ENCODE assay signal across 8 cellular contexts in the genomic region with DNA sequence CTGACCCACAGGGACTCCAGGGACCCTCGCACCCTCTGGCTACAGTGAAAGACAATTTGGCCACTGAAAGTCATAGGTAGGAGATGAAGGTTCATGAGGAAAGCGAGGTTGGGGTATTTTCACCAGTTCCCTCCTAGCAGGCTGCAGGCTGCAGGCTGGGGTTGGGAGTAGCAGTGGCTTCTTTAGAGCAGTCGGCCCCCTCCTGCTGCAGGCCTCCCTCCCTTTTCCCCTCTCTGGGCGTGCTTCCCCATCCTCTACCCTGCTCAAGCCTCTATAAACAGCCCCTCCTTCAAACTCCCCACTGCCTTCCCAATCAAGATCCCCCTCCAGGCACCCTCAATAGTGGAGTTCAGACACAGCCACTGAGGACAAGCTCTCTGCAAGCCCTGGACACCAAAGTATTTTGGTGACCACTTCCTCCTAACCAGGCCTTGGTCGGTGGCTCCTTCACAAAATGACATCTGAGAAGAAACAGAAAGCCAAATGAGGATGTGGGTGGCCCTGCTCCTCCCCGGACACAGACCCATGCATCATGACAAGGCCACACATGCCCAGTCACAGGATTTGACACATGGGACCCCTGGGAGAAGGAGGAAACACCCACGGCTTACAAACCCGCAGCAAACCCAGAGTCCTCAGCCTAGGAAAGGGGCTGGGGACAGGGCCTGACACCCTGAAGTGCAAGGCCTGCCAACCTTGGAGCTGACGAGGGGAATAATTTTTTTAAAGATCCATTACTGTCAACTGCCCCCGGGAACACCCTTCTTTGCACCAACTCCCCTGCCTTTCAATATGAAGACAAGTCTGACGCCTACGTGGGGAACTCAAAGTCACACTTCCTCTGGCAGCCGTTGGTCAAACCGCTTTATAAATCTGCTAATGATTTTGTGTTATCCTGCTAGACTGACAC. TPM values are rescaled to one million over a fixed set of nuclear protein-coding genes. Genes with fewer than 3 reads are reported as not detected.
DNase-seq lines count a peak whose midpoint lies in the region; ATAC-seq and TF ChIP-seq lines count a peak whose summit lies in the region.

No MANE protein-coding gene starts in this region.

- H3K4me1 Mint-ChIP-seq in activated CD8-positive, alpha-beta memory T cell treated with anti-CD3 and anti-CD28 coated beads, Interleukin-2, amount 10 ng/mL, durations not matched to agents 7 days and 5 days: peaks cover 12% of the 10 kb centered on the region
- H3K4me1 Mint-ChIP-seq in central memory CD8-positive, alpha-beta T cell: peaks cover 34% of the 10 kb centered on the region
- H3K4me1 Mint-ChIP-seq in MCF 10A (ENCODE audit: insufficient read depth, unreplicated experiment): no peaks in the 10 kb centered on the region
- H3K4me1 Mint-ChIP-seq in T-helper 2 cell treated with Interferon-gamma antibody and Interleukin-4, amounts not matched to agents 5 μg/mL and 100 μg/mL, for 36 hours (ENCODE audit: low read depth): no peaks in the 10 kb centered on the region

- CTCF ChIA-PET in activated CD8-positive, alpha-beta memory T cell treated with anti-CD3 and anti-CD28 coated beads, Interleukin-2, amount 10 ng/mL, durations not matched to agents 7 days and 5 days (lab: Charles Lee): no interaction called here
- CTCF ChIA-PET in MCF 10A (lab: Yijun Ruan, JAX): no interaction called here

- intact Hi-C loops in MCF 10A (cut with micrococcal nuclease): no loop called here

- DNase-seq in activated CD8-positive, alpha-beta memory T cell treated with anti-CD3 and anti-CD28 coated beads, Interleukin-2, amount 10 ng/mL, durations not matched to agents 7 days and 5 days: peak; percentile 58
- DNase-seq in activated CD8-positive, alpha-beta memory T cell treated with anti-CD3 and anti-CD28 coated beads for 24 hours: no peak
- peak in 1 of 2 donors; percentile 46 for DNase-seq in central memory CD8-positive, alpha-beta T cell (ENCODE audit: low spot score in 2 of 2)
- DNase-seq in pons (ENCODE audit: low spot score) (peak; percentile 80), MCF 10A (ENCODE audit: unreplicated experiment) (no peak), RKO (ENCODE audit: low spot score) (no peak)
- DNase-seq in T-helper 2 cell treated with Interferon-gamma antibody and Interleukin-4, amounts not matched to agents 5 μg/mL and 100 μg/mL, for 36 hours (ENCODE audit: low spot score): no peak

- peaks cover 1% of the 10 kb centered on the region for H3K36me3 Mint-ChIP-seq in activated CD8-positive, alpha-beta memory T cell treated with anti-CD3 and anti-CD28 coated beads, Interleukin-2, amount 10 ng/mL, durations not matched to agents 7 days and 5 days
- H3K36me3 Mint-ChIP-seq in central memory CD8-positive, alpha-beta T cell (ENCODE audit: insufficient read depth): peaks cover 8% of the 10 kb centered on the region
- peaks cover 7% of the 10 kb centered on the region for H3K36me3 Mint-ChIP-seq in MCF 10A (ENCODE audit: insufficient read depth, unreplicated experiment)
- H3K36me3 Mint-ChIP-seq in T-helper 2 cell treated with Interferon-gamma antibody and Interleukin-4, amounts not matched to agents 5 μg/mL and 100 μg/mL, for 36 hours (ENCODE audit: low read depth): no peaks in the 10 kb centered on the region

- POLR2A ChIA-PET in MCF 10A (lab: Yijun Ruan, JAX): no interaction called here

- no TSS peak for BruUV-seq in MCF 10A (replicated peaks; lab: Mats Ljungman, UMichigan)

- peak; percentile 42 for ATAC-seq in activated CD8-positive, alpha-beta memory T cell treated with anti-CD3 and anti-CD28 coated beads, Interleukin-2, amount 10 ng/mL, durations not matched to agents 7 days and 5 days
- ATAC-seq in HG03175 (IDR thresholded peaks at IDR 0.05; ENCODE audit: unreplicated experiment): peak; percentile 77
- ATAC-seq in central memory CD8-positive, alpha-beta T cell (replicated peaks; ENCODE audit: extremely low read depth, poor library complexity, severe bottlenecking): peak; percentile 82

- peaks cover 2% of the 10 kb centered on the region for H3K9me3 Mint-ChIP-seq in activated CD8-positive, alpha-beta memory T cell treated with anti-CD3 and anti-CD28 coated beads, Interleukin-2, amount 10 ng/mL, durations not matched to agents 7 days and 5 days (ENCODE audit: low read depth)
- H3K9me3 Mint-ChIP-seq in central memory CD8-positive, alpha-beta T cell: no peaks in the 10 kb centered on the region
- peaks cover 7% of the 10 kb centered on the region for H3K9me3 Mint-ChIP-seq in MCF 10A (ENCODE audit: unreplicated experiment)
- H3K9me3 Mint-ChIP-seq in T-helper 2 cell treated with Interferon-gamma antibody and Interleukin-4, amounts not matched to agents 5 μg/mL and 100 μg/mL, for 36 hours: no peaks in the 10 kb centered on the region

- H3K4me3 Mint-ChIP-seq in activated CD8-positive, alpha-beta memory T cell treated with anti-CD3 and anti-CD28 coated beads, Interleukin-2, amount 10 ng/mL, durations not matched to agents 7 days and 5 days: no peak overlapping the region
- peak overlapping the region; percentile 12 for H3K4me3 Mint-ChIP-seq in central memory CD8-positive, alpha-beta T cell
- no peak overlapping the region for H3K4me3 Mint-ChIP-seq in MCF 10A (ENCODE audit: unreplicated experiment)
- H3K4me3 Mint-ChIP-seq in T-helper 2 cell treated with Interferon-gamma antibody and Interleukin-4, amounts not matched to agents 5 μg/mL and 100 μg/mL, for 36 hours: no peak overlapping the region

- H3K27me3 Mint-ChIP-seq in activated CD8-positive, alpha-beta memory T cell treated with anti-CD3 and anti-CD28 coated beads, Interleukin-2, amount 10 ng/mL, durations not matched to agents 7 days and 5 days: no peaks in the 10 kb centered on the region
- no peaks in the 10 kb centered on the region for H3K27me3 Mint-ChIP-seq in central memory CD8-positive, alpha-beta T cell
- no peaks in the 10 kb centered on the region for H3K27me3 Mint-ChIP-seq in MCF 10A (ENCODE audit: insufficient read depth, unreplicated experiment)
- H3K27me3 Mint-ChIP-seq in T-helper 2 cell treated with Interferon-gamma antibody and Interleukin-4, amounts not matched to agents 5 μg/mL and 100 μg/mL, for 36 hours (ENCODE audit: low read depth): peaks cover 19% of the 10 kb centered on the region

- no peak overlapping the region for H3K27ac Mint-ChIP-seq in activated CD8-positive, alpha-beta memory T cell treated with anti-CD3 and anti-CD28 coated beads, Interleukin-2, amount 10 ng/mL, durations not matched to agents 7 days and 5 days
- peak overlapping the region; percentile 74 for H3K27ac Mint-ChIP-seq in central memory CD8-positive, alpha-beta T cell (ENCODE audit: low read depth)
- H3K27ac Mint-ChIP-seq in MCF 10A (ENCODE audit: low read depth, unreplicated experiment): no peak overlapping the region
- no peak overlapping the region for H3K27ac Mint-ChIP-seq in T-helper 2 cell treated with Interferon-gamma antibody and Interleukin-4, amounts not matched to agents 5 μg/mL and 100 μg/mL, for 36 hours

- no peak for TF ChIP-seq CTCF in MCF 10A (IDR thresholded peaks at IDR 0.05; ENCODE audit: unreplicated experiment)

RNA-seq across cellular contexts. Expression of a gene that starts 41.6 kb away (rescaled TPM):
- total RNA-seq in activated CD8-positive, alpha-beta memory T cell treated with anti-CD3 and anti-CD28 coated beads, Interleukin-2, amount 10 ng/mL, durations not matched to agents 7 days and 5 days: 1 to 10 TPM in 1 of 2 experiments, under 1 TPM in 1; 0.53 to 2.1 TPM
- 0.22 TPM in 1 of 2 replicates, not detected in the other for total RNA-seq in MCF 10A (2022)

Comparison
In these comparisons a context has a peak if more than half of its experiments do, and no peak if none do; other contexts are left out.
1. DNase-seq: peak in activated CD8-positive, alpha-beta memory T cell treated with anti-CD3 and anti-CD28 coated beads, Interleukin-2, amount 10 ng/mL, durations not matched to agents 7 days and 5 days (single experiment) and pons (single experiment); none in activated CD8-positive, alpha-beta memory T cell treated with anti-CD3 and anti-CD28 coated beads for 24 hours (single experiment), MCF 10A (single experiment), RKO (single experiment) and T-helper 2 cell treated with Interferon-gamma antibody and Interleukin-4, amounts not matched to agents 5 μg/mL and 100 μg/mL, for 36 hours (single experiment).
2. Peak in every context shown above with its lines, with median percentiles within 50 percentile points of each other: ATAC-seq.